ENCODE assay signal across 6 cellular contexts in genomic region chr12:56115329-56115728, GRCh38. TPM values are rescaled to one million over a fixed set of nuclear protein-coding genes. Genes with fewer than 3 reads are reported as not detected.
DNase-seq lines count a peak whose midpoint lies in the region; ATAC-seq and TF ChIP-seq lines count a peak whose summit lies in the region.

No MANE protein-coding gene starts in this region.

- peaks cover 38% of the 10 kb centered on the region for H3K36me3 Mint-ChIP-seq in HFFc6 (ENCODE audit: low read depth)
- peaks cover 11% of the 10 kb centered on the region for H3K36me3 Mint-ChIP-seq in natural killer cell

- H3K27me3 Mint-ChIP-seq in HFFc6 (ENCODE audit: insufficient read depth): peaks cover 19% of the 10 kb centered on the region
- no peaks in the 10 kb centered on the region for H3K27me3 Mint-ChIP-seq in natural killer cell (ENCODE audit: low read depth in 2 of 2)

- no peak for TF ChIP-seq CTCF in HFFc6 (IDR thresholded peaks at IDR 0.05)
- TF ChIP-seq CTCF in natural killer cell (IDR thresholded peaks at IDR 0.05): no peak

- ATAC-seq in natural killer cell: no peak

- H3K27ac Mint-ChIP-seq in HFFc6: peak overlapping the region; percentile 98
- H3K27ac Mint-ChIP-seq in natural killer cell: peak overlapping the region; percentile 95 to 99

- DNase-seq in HFFc6: no peak
- DNase-seq in astrocyte of the hippocampus (ENCODE audit: low read depth, low spot score): peak; percentile 28
- DNase-seq in natural killer cell: no peak
- no peak for DNase-seq in ACHN
- DNase-seq in COR-L47 (lab: John Stamatoyannopoulos, UW): no peak
- no peak for DNase-seq in stimulated activated CD4-positive, alpha-beta T cell treated with anti-CD3 and anti-CD28 coated beads, Interleukin-2, amount 100 ng/mL, for 48 hours

- H3K4me3 Mint-ChIP-seq in HFFc6 (peak overlapping the region; percentile 95), natural killer cell (peak overlapping the region; percentile 98)

- H3K4me1 Mint-ChIP-seq in HFFc6 (ENCODE audit: low read depth) (peaks cover 34% of the 10 kb centered on the region), natural killer cell (peaks cover 33% of the 10 kb centered on the region in 2 donors)

- intact Hi-C loops in natural killer cell (cut with micrococcal nuclease): loop anchor here (5.0 kb wide), 1 partner anchor 73 kb away; the partner anchor contains the start of gene RPS26

- in situ Hi-C loops in ACHN (cut with HindIII; ENCODE audit: low pct_ligation_motif_present, low pct_unique_long_range_greater_than_20kb, low sequenced_read_pairs): loop anchor here (5.0 kb wide), 1 partner anchor 72 kb away; the partner anchor contains the start of gene SMARCC2

- peaks cover 7% of the 10 kb centered on the region; the same call in 1 of the 2 replicates for H3K9me3 Mint-ChIP-seq in HFFc6
- H3K9me3 Mint-ChIP-seq in natural killer cell: no peaks in the 10 kb centered on the region

RNA-seq across cellular contexts. Expression of gene RPL41, which starts 1.1 kb away (rescaled TPM):
- 1,000 to 10,000 TPM; 2,722 to 3,464 (median 3,292) TPM for total RNA-seq in HFFc6 (2021; fragmentation: NEBNext Ultra II Directional; extraction: Animal tissue kit (Norgen Biotek cat#: 25700))
- 1,000 to 10,000 TPM; 2,342 to 3,083 (median 3,009) TPM for total RNA-seq in natural killer cell

RNA-seq across cellular contexts. Expression of gene ZC3H10, which starts 2.7 kb away (rescaled TPM):
- total RNA-seq in HFFc6 (2021; fragmentation: NEBNext Ultra II Directional; extraction: Animal tissue kit (Norgen Biotek cat#: 25700)): 1 to 10 TPM; 3.3 to 4.7 (median 3.8) TPM
- 10 to 100 TPM; 12.0 to 24.3 (median 16.2) TPM for total RNA-seq in natural killer cell

RNA-seq across cellular contexts. Expression of gene PA2G4, which starts 11.0 kb away (rescaled TPM):
- 100 to 1,000 TPM; 144 to 190 (median 177) TPM for total RNA-seq in HFFc6 (2021; fragmentation: NEBNext Ultra II Directional; extraction: Animal tissue kit (Norgen Biotek cat#: 25700))
- 10 to 100 TPM; 78.5 to 86.4 (median 79.7) TPM for total RNA-seq in natural killer cell

RNA-seq across cellular contexts. Expression of gene ESYT1, which starts 12.7 kb away (rescaled TPM):
- 100 to 1,000 TPM; 136 to 174 (median 151) TPM for total RNA-seq in HFFc6 (2021; fragmentation: NEBNext Ultra II Directional; extraction: Animal tissue kit (Norgen Biotek cat#: 25700))
- total RNA-seq in natural killer cell: 100 to 1,000 TPM; 198 to 215 (median 199) TPM

RNA-seq across cellular contexts. Expression of gene ERBB3, which starts 35.4 kb away (rescaled TPM):
- total RNA-seq in HFFc6 (2021; fragmentation: NEBNext Ultra II Directional; extraction: Animal tissue kit (Norgen Biotek cat#: 25700)): 1 to 10 TPM; 1.0 to 2.5 (median 1.8) TPM
- total RNA-seq in natural killer cell: under 1 TPM in 2 of 3 donors, not detected in 1; 0.26 to 0.66 TPM
